In genomic region chr16:12182202-12182601, GRCh38 we compare ENCODE assay signal across 20 cellular contexts.
DNase-seq lines count a peak whose midpoint lies in the region; ATAC-seq, FAIRE-seq and TF ChIP-seq lines count a peak whose summit lies in the region.
"Had no signal": no experiment of that assay in that cellular context is flagged by ENCODE, and none has a peak within 500 bp of the region (broad histone marks: within the 10 kb centered on the region; RNA-seq: fewer than 3 reads in every experiment).

No MANE protein-coding gene starts in this region.

- no peak overlapping the region for H2AFZ ChIP-seq in GM12878 (ENCODE audit: control insufficient read depth, low read depth, low read length)
- H2AFZ ChIP-seq: GM23248 had no signal

- in situ Hi-C loops in GM12878 (cut with MboI), result no loop called here

- TF ChIP-seq EP300 in GM12878 (IDR thresholded peaks at IDR 0.05; ENCODE audit: borderline replicate concordance in 1 of 2, control insufficient read depth in 1 of 2, low read depth in 2 of 2, low read length in 2 of 2), result no peak

- H3K27me3 Mint-ChIP-seq in WTC11 (ENCODE audit: low read depth), result peaks cover 2% of the 10 kb centered on the region

- H3K79me2 ChIP-seq in GM12878 (ENCODE audit: control insufficient read depth, insufficient read depth, low read length), result no peaks in the 10 kb centered on the region

- no peaks in the 10 kb centered on the region for H3K4me1 ChIP-seq in GM12878 (ENCODE audit: control insufficient read depth, insufficient read depth, low read length)
- H3K4me1 ChIP-seq in breast epithelium, result no peaks in the 10 kb centered on the region
- H3K4me1 ChIP-seq: BE2C had no signal

- no peak overlapping the region for H3K4me2 ChIP-seq in GM12878 (ENCODE audit: control insufficient read depth, insufficient read depth)
- H3K4me2 ChIP-seq: A549 had no signal

- DNase-seq in NCI-H748 (lab: John Stamatoyannopoulos, UW; ENCODE audit: unreplicated experiment) (peak; percentile 13), NCI-H748 treated with DMSO at 0.1 percent for 48 hours (lab: John Stamatoyannopoulos, UW) (no peak), NCI-H524 treated with DMSO at 0.1 percent for 48 hours (lab: John Stamatoyannopoulos, UW) (peak; percentile 91), GM12878 (ENCODE audit: low read depth, low spot score) (no peak), retinal pigment epithelial cell (ENCODE audit: low read depth) (peak; percentile 89), hypothalamus (lab: John Stamatoyannopoulos, UW) (no peak), WTC11 (ENCODE audit: low spot score) (no peak), breast epithelium (ENCODE audit: low spot score in 2 of 2) (no peak)
- DNase-seq: BE2C, DMS 273 treated with DMSO at 0.1 percent for 48 hours, DMS79 treated with DMSO at 0.1 percent for 48 hours, GM23248, HCEC 1CT, KG1, NCI-H2081 treated with DMSO at 0.1 percent for 48 hours, NCI-H2171 treated with DMSO at 0.1 percent for 48 hours, NCI-H69, Right ventricle myocardium superior had no signal

- TF ChIP-seq POLR2A in GM12878 (IDR thresholded peaks at IDR 0.05; ENCODE audit: low read depth, low read length) (no peak), breast epithelium (IDR thresholded peaks at IDR 0.05) (no peak)

- RAD21 ChIA-PET in GM12878 (lab: Charles Lee; ENCODE audit: unreplicated experiment), result no interaction called here

- BruUV-seq in GM12878 (replicated peaks; lab: Mats Ljungman, UMichigan), result TSS peak; percentile 25

- no peaks in the 10 kb centered on the region for H4K20me1 ChIP-seq in GM12878 (ENCODE audit: control insufficient read depth, insufficient read depth)

- H3K27me3 ChIP-seq in GM12878 (replicated peaks in 1 of 2; ENCODE audit: control insufficient read depth in 2 of 2, insufficient read depth in 2 of 2, low read length in 1 of 2) (no peaks in the 10 kb centered on the region), breast epithelium (no peaks in the 10 kb centered on the region)
- H3K27me3 ChIP-seq: BE2C had no signal

- FAIRE-seq in GM12878 (lab: Jason Lieb, UNC), result no peak
- FAIRE-seq: A549, HTR-8/SVneo had no signal

- no peak overlapping the region for H3K9ac ChIP-seq in GM12878 (ENCODE audit: control insufficient read depth, insufficient read depth, low read length)
- H3K9ac ChIP-seq: GM23248 had no signal

- H3K9me3 Mint-ChIP-seq in WTC11, result no peaks in the 10 kb centered on the region

- POLR2A ChIA-PET in GM12878 (lab: Charles Lee) (interaction anchor here (1.2 kb wide), 1 partner anchor 13 kb away, joined by 3 read pairs; no protein-coding TSS in a partner anchor), WTC11 (lab: Charles Lee) (interaction anchor here (0.7 kb wide), 1 partner anchor 51 kb away, joined by 3 read pairs; no protein-coding TSS in a partner anchor)

- H3K4me3 Mint-ChIP-seq in WTC11, result no peak overlapping the region

- 99% methylated on average over 6 of the region's 6 CpGs for WGBS in GM12878 (ENCODE audit: insufficient coverage, insufficient replicate concordance, low lambda C conversion rate, missing lambda C conversion rate)

- intact Hi-C loops in GM12878 (cut with micrococcal nuclease; ENCODE audit: unreplicated experiment), result no loop called here
- intact Hi-C loops in breast epithelium (cut with DNase I; ENCODE audit: low total_unique reads), result no loop called here

- H3K27ac Mint-ChIP-seq in WTC11, result no peak overlapping the region

- no peaks in the 10 kb centered on the region for H3K9me3 ChIP-seq in GM12878 (replicated peaks; ENCODE audit: control insufficient read depth, insufficient read depth, low read length)
- no peaks in the 10 kb centered on the region for H3K9me3 ChIP-seq in breast epithelium
- H3K9me3 ChIP-seq: A549, BE2C had no signal

- CTCF ChIA-PET in GM12878 (lab: Yijun Ruan, JAX), result no interaction called here
- CTCF ChIA-PET in WTC11 (lab: Charles Lee), result interaction anchor here (0.6 to 2.1 kb wide), 9 partner anchors 8 to 158 kb away, joined by 3 to 7 read pairs (median 4); no protein-coding TSS in a partner anchor

- H3K4me3 ChIP-seq in GM12878, result no peak overlapping the region
- no peak overlapping the region for H3K4me3 ChIP-seq in retinal pigment epithelial cell (ENCODE audit: low read length)
- no peak overlapping the region for H3K4me3 ChIP-seq in breast epithelium
- H3K4me3 ChIP-seq: A549, GM23248 had no signal

- peaks cover 0 to 8% of the 10 kb centered on the region in 2 experiments; a peak in 2 of 4 replicates for H3K36me3 ChIP-seq in GM12878 (ENCODE audit: control insufficient read depth in 2 of 2, insufficient read depth in 2 of 2, low read length in 1 of 2)
- no peaks in the 10 kb centered on the region for H3K36me3 ChIP-seq in breast epithelium
- H3K36me3 ChIP-seq: BE2C had no signal

- TF ChIP-seq CTCF in GM12878 (IDR thresholded peaks at IDR 0.05 in 2 of 3, conservative IDR thresholded peaks at IDR 0.05 in 1 of 3; ENCODE audit: control insufficient read depth in 2 of 3, extremely low read depth in 1 of 3, insufficient read depth in 1 of 3, low read depth in 3 of 3, low read length in 3 of 3), result no peak
- TF ChIP-seq CTCF in retinal pigment epithelial cell (conservative IDR thresholded peaks at IDR 0.05; ENCODE audit: low read depth, low read length), result no peak
- no peak for TF ChIP-seq CTCF in WTC11 (IDR thresholded peaks at IDR 0.05)
- TF ChIP-seq CTCF in breast epithelium (IDR thresholded peaks at IDR 0.05), result no peak

- H3K36me3 Mint-ChIP-seq in WTC11, result no peaks in the 10 kb centered on the region

- H3K27ac ChIP-seq in GM12878 (ENCODE audit: control insufficient read depth, insufficient read depth) (no peak overlapping the region), breast epithelium (no peak overlapping the region)
- H3K27ac ChIP-seq: A549, GM23248 had no signal

- ATAC-seq in GM12878 (no peak), WTC11 (no peak; the same call in 1 of the 2 replicates)
- ATAC-seq: A549 had no signal

- SMC1A ChIA-PET in GM12878 (lab: Charles Lee; ENCODE audit: uncharacterized antibody, unreplicated experiment), result interaction anchor here (0.7 to 0.8 kb wide), 2 partner anchors 9 to 188 kb away, joined by 3 read pairs; no protein-coding TSS in a partner anchor

- H3K4me1 Mint-ChIP-seq in WTC11, result peaks cover 33% of the 10 kb centered on the region

- no peak for TF ChIP-seq RAD21 in GM12878 (IDR thresholded peaks at IDR 0.05; ENCODE audit: insufficient read depth, low read depth, low read length)

TF ChIP-seq in GM12878, 131 proteins besides CTCF, POLR2A, EP300 and RAD21:
- TF ChIP-seq SMAD5 (IDR thresholded peaks at IDR 0.05; ENCODE audit: low read depth) (no peak), IRF5 (IDR thresholded peaks at IDR 0.05; ENCODE audit: borderline replicate concordance) (no peak), PML (IDR thresholded peaks at IDR 0.05; ENCODE audit: low read length) (no peak), MTA2 (IDR thresholded peaks at IDR 0.05; ENCODE audit: low read depth) (no peak)

TF ChIP-seq in WTC11, 78 proteins besides CTCF, POLR2A, EP300 and RAD21:
- TF ChIP-seq ELF4 (CRISPR knock-in tag; IDR thresholded peaks at IDR 0.05; ENCODE audit: low read depth) (no peak), GRHL2 (CRISPR knock-in tag; IDR thresholded peaks at IDR 0.05; ENCODE audit: insufficient replicate concordance, severe bottlenecking) (no peak), IRF2 (CRISPR knock-in tag; IDR thresholded peaks at IDR 0.05; ENCODE audit: borderline replicate concordance, low read depth) (no peak), FOXP1 (CRISPR knock-in tag; IDR thresholded peaks at IDR 0.05; ENCODE audit: borderline replicate concordance) (no peak), ARID4B (CRISPR knock-in tag; IDR thresholded peaks at IDR 0.05; ENCODE audit: borderline replicate concordance) (no peak), ZNF263 (CRISPR knock-in tag; IDR thresholded peaks at IDR 0.05; ENCODE audit: low read depth) (no peak), CREB1 (CRISPR knock-in tag; IDR thresholded peaks at IDR 0.05) (no peak)

Comparison
In these comparisons a context has a peak if more than half of its experiments do, and no peak if none do; other contexts are left out.
1. DNase-seq: peak in NCI-H748 (single experiment), NCI-H524 treated with DMSO at 0.1 percent for 48 hours (single experiment) and retinal pigment epithelial cell (single experiment); none in NCI-H748 treated with DMSO at 0.1 percent for 48 hours (single experiment), GM12878 (single experiment), hypothalamus (0 of 51), WTC11 (single experiment) and breast epithelium (0 of 2).